12 cellular contexts compared by ENCODE assay signal in the genomic region with DNA sequence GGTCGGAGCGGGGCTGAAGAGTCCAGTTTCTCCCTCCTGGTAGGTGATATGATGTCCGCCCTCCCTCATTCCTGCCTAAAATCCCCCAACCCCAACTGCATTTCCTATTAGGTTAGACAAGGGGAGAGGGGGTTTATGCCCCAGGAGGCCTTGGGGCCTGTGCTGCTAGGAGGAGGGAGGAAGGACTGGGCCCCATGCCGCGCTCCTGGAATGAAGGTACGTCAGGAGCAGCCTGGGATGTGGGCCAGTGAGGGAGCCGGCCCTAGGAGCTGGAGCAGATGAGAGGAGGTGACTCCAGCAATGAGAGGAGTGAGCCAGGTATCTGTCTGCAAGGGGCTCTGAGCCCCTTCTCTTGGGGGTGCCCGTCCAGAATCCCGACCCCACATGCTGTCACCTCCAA.
"Had no signal": no experiment of that assay in that cellular context is flagged by ENCODE, and none has a peak within 500 bp of the region (broad histone marks: within the 10 kb centered on the region; RNA-seq: fewer than 3 reads in every experiment).

No MANE protein-coding gene starts in this region.

- DNase-seq: cortex of kidney; dorsolateral prefrontal cortex; effector CD8-positive, alpha-beta T cell; naive thymus-derived CD8-positive, alpha-beta T cell; ovary; stimulated activated CD4-positive, alpha-beta T cell treated with anti-CD3 and anti-CD28 coated beads, Interleukin-4, amount 100 ng/mL, for 24 hours; testis; upper lobe of right lung had no signal

- H3K27ac Mint-ChIP-seq: naive thymus-derived CD8-positive, alpha-beta T cell; stimulated activated memory B cell treated with anti-CD40 and anti-IgM and Interleukin-4, amounts not matched to agents 10 μg/mL and 1 μg/mL and 100 μg/mL, for 72 hours; stimulated activated naive CD8-positive, alpha-beta T cell treated with anti-CD3 and anti-CD28 coated beads, Interleukin-15, Interleukin-2, amounts not matched to agents 100 ng/mL and 50 ng/mL, for 24 hours had no signal

- H3K36me3 ChIP-seq: ovary, tibial nerve, upper lobe of right lung, vagina had no signal

- H3K4me3 ChIP-seq: dorsolateral prefrontal cortex, ovary, testis, tibial nerve, upper lobe of right lung, vagina had no signal

- H3K27ac ChIP-seq: ovary, testis, tibial nerve, upper lobe of right lung, vagina had no signal

- H3K36me3 Mint-ChIP-seq: stimulated activated memory B cell treated with anti-CD40 and anti-IgM and Interleukin-4, amounts not matched to agents 10 μg/mL and 1 μg/mL and 100 μg/mL, for 72 hours had no signal

- ATAC-seq: naive thymus-derived CD8-positive, alpha-beta T cell; stimulated activated memory B cell treated with anti-CD40 and anti-IgM and Interleukin-4, amounts not matched to agents 10 μg/mL and 1 μg/mL and 100 μg/mL, for 72 hours; upper lobe of right lung had no signal

- H3K27me3 ChIP-seq: dorsolateral prefrontal cortex, ovary, testis, tibial nerve, upper lobe of right lung, vagina had no signal

- H3K9me3 ChIP-seq: ovary, testis, tibial nerve, upper lobe of right lung, vagina had no signal

- H3K9me3 Mint-ChIP-seq: naive thymus-derived CD8-positive, alpha-beta T cell; stimulated activated memory B cell treated with anti-CD40 and anti-IgM and Interleukin-4, amounts not matched to agents 10 μg/mL and 1 μg/mL and 100 μg/mL, for 72 hours; stimulated activated naive CD8-positive, alpha-beta T cell treated with anti-CD3 and anti-CD28 coated beads, Interleukin-15, Interleukin-2, amounts not matched to agents 100 ng/mL and 50 ng/mL, for 24 hours had no signal
